ENCODE assay signal across 8 cellular contexts in the genomic region with DNA sequence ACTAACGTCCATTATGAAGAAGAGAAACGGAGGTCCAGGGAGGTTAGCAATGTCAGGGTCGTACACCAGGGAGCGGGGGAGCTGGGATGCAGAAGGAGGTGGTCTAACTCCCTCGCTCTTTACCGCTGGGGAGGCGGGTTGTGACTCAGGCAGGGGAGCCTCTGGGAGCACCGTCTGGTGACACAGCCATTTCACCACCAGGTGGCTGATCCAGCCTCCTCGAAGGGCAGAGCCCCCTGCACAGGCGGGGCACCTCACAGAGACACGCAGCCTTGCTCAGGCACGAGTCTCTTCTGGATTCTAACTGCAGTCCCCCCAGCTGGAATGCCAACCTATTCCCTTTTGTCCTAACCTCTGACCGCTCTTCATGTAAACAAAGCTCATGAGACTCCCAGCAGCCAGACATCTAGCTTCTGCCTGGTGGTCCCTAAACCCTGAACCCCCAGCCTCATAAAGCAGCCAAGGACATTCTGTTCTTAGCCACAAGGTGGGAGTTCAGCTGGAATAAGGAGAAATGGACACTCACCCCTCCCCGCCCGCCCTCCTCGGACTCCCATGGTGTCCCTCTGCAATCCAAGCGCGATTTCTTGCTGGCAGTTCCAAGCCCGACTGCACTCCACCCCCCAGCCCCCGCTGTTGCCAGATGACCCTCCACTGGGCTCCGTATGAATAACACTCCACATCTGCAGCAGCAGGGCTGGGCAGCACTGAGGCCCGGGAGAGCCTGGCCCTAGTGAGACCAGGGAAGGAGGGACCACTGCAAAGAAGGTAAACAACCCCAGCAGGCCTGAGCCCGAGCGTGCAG.
DNase-seq lines count a peak whose midpoint lies in the region; ATAC-seq and TF ChIP-seq lines count a peak whose summit lies in the region.

No MANE protein-coding gene starts in this region.

- peak overlapping the region; percentile 49 for H3K27ac ChIP-seq in colonic mucosa
- peak overlapping the region; percentile 84 for H3K27ac ChIP-seq in lower lobe of right lung
- no peak overlapping the region for H3K27ac ChIP-seq in RWPE1

- H3K4me1 ChIP-seq in colonic mucosa (peaks cover 6% of the 10 kb centered on the region), lower lobe of right lung (peaks cover 100% of the 10 kb centered on the region)

- H3K36me3 Mint-ChIP-seq in type B pancreatic cell, result peaks cover 7% of the 10 kb centered on the region

- peaks cover 63% of the 10 kb centered on the region for H3K4me1 Mint-ChIP-seq in type B pancreatic cell (ENCODE audit: unreplicated experiment)

- ATAC-seq in lower lobe of right lung (peak in 1 of 2 donors; percentile 11), HG02840 (IDR thresholded peaks at IDR 0.05; ENCODE audit: low FRiP score, unreplicated experiment) (no peak)

- H3K9me3 ChIP-seq in colonic mucosa (no peaks in the 10 kb centered on the region), lower lobe of right lung (no peaks in the 10 kb centered on the region)

- CTCF ChIA-PET in RWPE1 (lab: Yijun Ruan, JAX), result interaction anchor here (0.6 kb wide), 1 partner anchor 158 kb away, joined by 3 read pairs; no protein-coding TSS in a partner anchor

- no peaks in the 10 kb centered on the region for H3K9me3 Mint-ChIP-seq in type B pancreatic cell

- no peaks in the 10 kb centered on the region for H3K27me3 Mint-ChIP-seq in type B pancreatic cell

- POLR2A ChIA-PET in RWPE1 (lab: Yijun Ruan, JAX; ENCODE audit: low non-redundant PET), result no interaction called here

- no peak overlapping the region for H3K9ac ChIP-seq in colonic mucosa (ENCODE audit: low read depth in 2 of 2, low read length in 2 of 2)

- intact Hi-C loops in colonic mucosa (cut with DNase I), result no loop called here
- intact Hi-C loops in lower lobe of right lung (cut with DNase I), result no loop called here

- no peaks in the 10 kb centered on the region for H3K27me3 ChIP-seq in colonic mucosa
- H3K27me3 ChIP-seq in lower lobe of right lung (ENCODE audit: low read depth), result no peaks in the 10 kb centered on the region

- H3K27ac Mint-ChIP-seq in type B pancreatic cell, result peak overlapping the region; percentile 57

- no peaks in the 10 kb centered on the region for H3K36me3 ChIP-seq in colonic mucosa
- peaks cover 47% of the 10 kb centered on the region for H3K36me3 ChIP-seq in lower lobe of right lung

- H3K4me3 Mint-ChIP-seq in type B pancreatic cell, result peak overlapping the region; percentile 19

- TF ChIP-seq CTCF in colonic mucosa (IDR thresholded peaks at IDR 0.05) (no peak), lower lobe of right lung (IDR thresholded peaks at IDR 0.05) (no peak), type B pancreatic cell (conservative IDR thresholded peaks at IDR 0.05) (peak; percentile 51), RWPE1 (conservative IDR thresholded peaks at IDR 0.05; ENCODE audit: low read depth) (no peak)

- peak; percentile 33 for DNase-seq in NCI-H345 (lab: John Stamatoyannopoulos, UW)
- no peak for DNase-seq in NCI-H345 treated with DMSO at 0.1 percent for 48 hours (lab: John Stamatoyannopoulos, UW; ENCODE audit: unreplicated experiment)
- no peak for DNase-seq in colonic mucosa
- DNase-seq in lower lobe of right lung, result no peak
- DNase-seq in type B pancreatic cell (ENCODE audit: extremely low spot score, unreplicated experiment), result no peak
- DNase-seq in DMS53 (lab: John Stamatoyannopoulos, UW), result no peak
- no peak for DNase-seq in RWPE1 (ENCODE audit: low spot score)

- H3K4me3 ChIP-seq in colonic mucosa (no peak overlapping the region), lower lobe of right lung (no peak overlapping the region)
